ENCODE assay signal across 17 cellular contexts in genomic region chr3:124999897-125000296, GRCh38. TPM values are rescaled to one million over a fixed set of nuclear protein-coding genes. Genes with fewer than 3 reads are reported as not detected.
A peak's percentile ranks its signal among the peaks of the same experiment; 100 is the strongest.
DNase-seq lines count a peak whose midpoint lies in the region; ATAC-seq and TF ChIP-seq lines count a peak whose summit lies in the region.
"Had no signal": no experiment of that assay in that cellular context is flagged by ENCODE, and none has a peak within 500 bp of the region (broad histone marks: within the 10 kb centered on the region; RNA-seq: fewer than 3 reads in every experiment).

No MANE protein-coding gene starts in this region.

- in situ Hi-C loops in Panc1 (cut with HindIII; ENCODE audit: low pct_unique_long_range_greater_than_20kb, low sequenced_read_pairs): no loop called here

- CTCF ChIA-PET in Panc1 (lab: Charles Lee): no interaction called here

- POLR2A ChIA-PET in Panc1 (lab: Charles Lee): interaction anchor here (0.6 kb wide), 1 partner anchor 466 kb away, joined by 9 read pairs; no protein-coding TSS in a partner anchor

- BruUV-seq in Panc1 (replicated peaks; lab: Mats Ljungman, UMichigan): no TSS peak

- H3K4me1 ChIP-seq in Panc1 (ENCODE audit: control insufficient read depth, insufficient read depth, low read length): peaks cover 26% of the 10 kb centered on the region
- peaks cover 3 to 44% (median 28%) of the 10 kb centered on the region in 6 donors for H3K4me1 ChIP-seq in spleen

- no peak for ATAC-seq in Panc1
- ATAC-seq: HepG2 had no signal

- H3K27ac Mint-ChIP-seq in immature natural killer cell: peak overlapping the region in 4 of 6 donors; percentile 28 to 63 (median 46)

- peaks cover 0 to 2% (median 0%) of the 10 kb centered on the region in 3 donors for H3K27me3 Mint-ChIP-seq in immature natural killer cell (ENCODE audit: low read depth in 3 of 3)
- H3K27me3 Mint-ChIP-seq: CD8-positive, alpha-beta memory T cell had no signal

- H3K9me3 ChIP-seq in Panc1 (ENCODE audit: control insufficient read depth, insufficient read depth, low read depth, low read length): no peaks in the 10 kb centered on the region
- H3K9me3 ChIP-seq in spleen: no peaks in the 10 kb centered on the region
- H3K9me3 ChIP-seq: Peyer's patch had no signal

- H3K9me3 Mint-ChIP-seq in immature natural killer cell: no peaks in the 10 kb centered on the region
- H3K9me3 Mint-ChIP-seq: CD8-positive, alpha-beta memory T cell; H9 had no signal

- no peak overlapping the region for H3K4me3 ChIP-seq in Panc1 (ENCODE audit: low read depth in 2 of 2, low read length in 2 of 2)
- H3K4me3 ChIP-seq in spleen: no peak overlapping the region
- H3K4me3 ChIP-seq: Peyer's patch had no signal

- peaks cover 29% of the 10 kb centered on the region for H3K36me3 ChIP-seq in Panc1 (ENCODE audit: control insufficient read depth, insufficient read depth, low read length)
- H3K36me3 ChIP-seq in spleen: peaks cover 3 to 100% (median 70%) of the 10 kb centered on the region in 6 donors

- peaks cover 36 to 54% of the 10 kb centered on the region in 2 donors for H3K4me1 Mint-ChIP-seq in immature natural killer cell

- DNase-seq in Panc1 (ENCODE audit: low read depth, low spot score) (no peak), dermis blood vessel endothelial cell (peak; percentile 8), immature natural killer cell (no peak), spleen (no peak), COR-L47 (lab: John Stamatoyannopoulos, UW) (no peak), DMS79 (lab: John Stamatoyannopoulos, UW) (no peak)
- no peak for DNase-seq in activated effector memory CD4-positive, alpha-beta T cell treated with anti-CD3 and anti-CD28 coated beads, Interleukin-2, amount 50 U/mL, for 16 hours
- DNase-seq: CD8-positive, alpha-beta memory T cell; H9; NCI-H1092 treated with DMSO at 0.1 percent for 48 hours; NCI-H1694; NCI-H446 treated with DMSO at 0.1 percent for 48 hours; NCI-H748 treated with DMSO at 0.1 percent for 48 hours; Peyer's patch; SHP77 treated with DMSO at 0.1 percent for 48 hours had no signal

- peaks cover 33 to 90% (median 52%) of the 10 kb centered on the region in 3 donors for H3K36me3 Mint-ChIP-seq in immature natural killer cell

- H3K4me3 Mint-ChIP-seq in immature natural killer cell: no peak overlapping the region
- H3K4me3 Mint-ChIP-seq: CD8-positive, alpha-beta memory T cell; H9 had no signal

- TF ChIP-seq POLR2A in spleen (IDR thresholded peaks at IDR 0.05): no peak

- H3K27ac ChIP-seq in Panc1 (ENCODE audit: low read length): peak overlapping the region; percentile 5; the same call in 1 of the 2 replicates
- peak overlapping the region in 6 of 8 donors; percentile 11 to 59 (median 44) for H3K27ac ChIP-seq in spleen
- H3K27ac ChIP-seq: KMS-11, Peyer's patch had no signal

- no peak for TF ChIP-seq CTCF in Panc1 (IDR thresholded peaks at IDR 0.05)
- no peak for TF ChIP-seq CTCF in spleen (IDR thresholded peaks at IDR 0.05 in 8 of 11, conservative IDR thresholded peaks at IDR 0.05 in 3 of 11)

- intact Hi-C loops in Panc1 (cut with micrococcal nuclease; ENCODE audit: unreplicated experiment): loop anchor here (5.0 to 10.0 kb wide), 3 partner anchors 205 to 585 kb away; no protein-coding TSS in a partner anchor
- intact Hi-C loops in spleen (cut with DNase I; ENCODE audit: low total_unique reads): loop anchor here (5.0 kb wide), 1 partner anchor 437 kb away; no protein-coding TSS in a partner anchor

- 66 to 80% (median 67%) methylated on average over 2 of the region's 2 CpGs for WGBS in spleen, 5 donors

- no peaks in the 10 kb centered on the region for H3K27me3 ChIP-seq in Panc1 (ENCODE audit: control insufficient read depth, insufficient read depth, low read length)
- no peaks in the 10 kb centered on the region for H3K27me3 ChIP-seq in spleen (replicated peaks in 1 of 7)
- H3K27me3 ChIP-seq: Peyer's patch had no signal

RNA-seq across cellular contexts. Expression of gene HEG1, which starts 55.9 kb away (rescaled TPM):
- total RNA-seq in Panc1 (2021; ENCODE audit: unreplicated experiment) (141 TPM), dermis blood vessel endothelial cell (55.6 and 103 TPM in 2 replicates), spleen (10 to 100 TPM; 52.1 to 87.9 (median 74.4) TPM)
- polyA plus RNA-seq in Panc1 (2012; ENCODE audit: insufficient read length): 63.2 TPM
- polyA plus RNA-seq in immature natural killer cell (10 to 100 TPM in 1 of 3 donors, 1 to 10 TPM in 2; 2.1 to 12.1 (median 4.9) TPM), spleen (1 to 10 TPM; 3.1 to 6.3 (median 3.4) TPM)
